Comparison of ENCODE assay signal across 2 cellular contexts in genomic region chr10:132296671-132297443, GRCh38.
TF ChIP-seq lines count a peak whose summit lies in the region.

No MANE protein-coding gene starts in this region.

TF ChIP-seq in HepG2, 621 proteins besides CTCF, POLR2A, EP300 and RAD21:
- TF ChIP-seq SNAI1 (CRISPR knock-in tag; IDR thresholded peaks at IDR 0.05; ENCODE audit: borderline replicate concordance), result no peak
- no peak for TF ChIP-seq DNMT1 (CRISPR knock-in tag; IDR thresholded peaks at IDR 0.05)
- TF ChIP-seq FOXC1 (CRISPR knock-in tag; IDR thresholded peaks at IDR 0.05; ENCODE audit: borderline replicate concordance), result no peak
- TF ChIP-seq ELF3 (CRISPR knock-in tag; IDR thresholded peaks at IDR 0.05), result no peak
- TF ChIP-seq ZBTB3 (CRISPR knock-in tag; IDR thresholded peaks at IDR 0.05; ENCODE audit: borderline replicate concordance, low read depth), result no peak
- no peak for TF ChIP-seq HIVEP1 (CRISPR knock-in tag; IDR thresholded peaks at IDR 0.05)
- TF ChIP-seq FOSL2 (CRISPR knock-in tag; IDR thresholded peaks at IDR 0.05), result no peak
- TF ChIP-seq HOXA9 (CRISPR knock-in tag; IDR thresholded peaks at IDR 0.05; ENCODE audit: borderline replicate concordance), result no peak
- TF ChIP-seq ZNF567 (CRISPR knock-in tag; IDR thresholded peaks at IDR 0.05; ENCODE audit: borderline replicate concordance), result no peak
- TF ChIP-seq, protein P1, sequence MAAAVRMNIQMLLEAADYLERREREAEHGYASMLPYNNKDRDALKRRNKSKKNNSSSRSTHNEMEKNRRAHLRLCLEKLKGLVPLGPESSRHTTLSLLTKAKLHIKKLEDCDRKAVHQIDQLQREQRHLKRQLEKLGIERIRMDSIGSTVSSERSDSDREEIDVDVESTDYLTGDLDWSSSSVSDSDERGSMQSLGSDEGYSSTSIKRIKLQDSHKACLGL (CRISPR knock-in tag; IDR thresholded peaks at IDR 0.05), result no peak
- no peak for TF ChIP-seq GABPA (IDR thresholded peaks at IDR 0.05; ENCODE audit: low read depth, low read length)
- TF ChIP-seq GABPA (CRISPR knock-in tag; IDR thresholded peaks at IDR 0.05; ENCODE audit: low read depth), result no peak
- TF ChIP-seq NFRKB (IDR thresholded peaks at IDR 0.05), result no peak
- TF ChIP-seq HDAC2 (CRISPR knock-in tag; IDR thresholded peaks at IDR 0.05), result no peak
- TF ChIP-seq, protein P2, sequence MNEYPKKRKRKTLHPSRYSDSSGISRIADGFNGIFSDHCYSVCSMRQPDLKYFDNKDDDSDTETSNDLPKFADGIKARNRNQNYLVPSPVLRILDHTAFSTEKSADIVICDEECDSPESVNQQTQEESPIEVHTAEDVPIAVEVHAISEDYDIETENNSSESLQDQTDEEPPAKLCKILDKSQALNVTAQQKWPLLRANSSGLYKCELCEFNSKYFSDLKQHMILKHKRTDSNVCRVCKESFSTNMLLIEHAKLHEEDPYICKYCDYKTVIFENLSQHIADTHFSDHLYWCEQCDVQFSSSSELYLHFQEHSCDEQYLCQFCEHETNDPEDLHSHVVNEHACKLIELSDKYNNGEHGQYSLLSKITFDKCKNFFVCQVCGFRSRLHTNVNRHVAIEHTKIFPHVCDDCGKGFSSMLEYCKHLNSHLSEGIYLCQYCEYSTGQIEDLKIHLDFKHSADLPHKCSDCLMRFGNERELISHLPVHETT (CRISPR knock-in tag; conservative IDR thresholded peaks at IDR 0.05), result no peak
- no peak for TF ChIP-seq EEA1 (CRISPR knock-in tag; IDR thresholded peaks at IDR 0.05; ENCODE audit: borderline replicate concordance)
- no peak for TF ChIP-seq BCL3 (CRISPR knock-in tag; IDR thresholded peaks at IDR 0.05)
- TF ChIP-seq ZNF124 (CRISPR knock-in tag; IDR thresholded peaks at IDR 0.05), result no peak
- no peak for TF ChIP-seq ZMYM3 (CRISPR knock-in tag; IDR thresholded peaks at IDR 0.05)

TF ChIP-seq in SK-N-SH treated with all-trans-retinoic acid at 6 μM for 48 hours, 23 proteins besides CTCF, POLR2A, EP300 and RAD21:
- TF ChIP-seq ESRRG (CRISPR knock-in tag; IDR thresholded peaks at IDR 0.05), result no peak
- TF ChIP-seq TCF4 (CRISPR knock-in tag; IDR thresholded peaks at IDR 0.05; ENCODE audit: borderline replicate concordance), result peak; percentile 41; the same call in 1 of the 2 replicates
